Comparison of ENCODE assay signal across 12 cellular contexts in genomic region chr12:108633081-108633533, GRCh38. TPM values are rescaled to one million over a fixed set of nuclear protein-coding genes. Genes with fewer than 3 reads are reported as not detected.
A peak's percentile ranks its signal among the peaks of the same experiment; 100 is the strongest.
DNase-seq lines count a peak whose midpoint lies in the region; ATAC-seq and TF ChIP-seq lines count a peak whose summit lies in the region.
"Had no signal": no experiment of that assay in that cellular context is flagged by ENCODE, and none has a peak within 500 bp of the region (broad histone marks: within the 10 kb centered on the region; RNA-seq: fewer than 3 reads in every experiment).

No MANE protein-coding gene starts in this region.

- TF ChIP-seq POLR2A in NB4 (IDR thresholded peaks at IDR 0.05; ENCODE audit: extremely low read depth, insufficient read length), result no peak

- no peak for DNase-seq in GM06990 (ENCODE audit: extremely low read depth, insufficient read length)
- DNase-seq in NB4 (ENCODE audit: low read depth), result no peak
- no peak for DNase-seq in psoas muscle
- no peak for DNase-seq in COLO829 (ENCODE audit: low spot score)
- DNase-seq in GM10266 (ENCODE audit: extremely low spot score), result no peak
- no peak for DNase-seq in NCI-H526 (lab: John Stamatoyannopoulos, UW)
- DNase-seq: glutamatergic neuron, NCI-H1092 treated with DMSO at 0.1 percent for 48 hours had no signal

- ATAC-seq in psoas muscle (no peak), esophagus mucosa (no peak)

- peaks cover 79% of the 10 kb centered on the region for H3K4me1 Mint-ChIP-seq in dendritic cell treated with granulocyte-macrophage colony-stimulating factor and Interleukin-4, amounts not matched to agents 40 ng/mL and 50 ng/mL, for 4 days (ENCODE audit: low read depth)

- H3K27ac Mint-ChIP-seq in dendritic cell treated with granulocyte-macrophage colony-stimulating factor and Interleukin-4, amounts not matched to agents 40 ng/mL and 50 ng/mL, for 4 days, result peak overlapping the region; percentile 95

- H3K27me3 Mint-ChIP-seq in dendritic cell treated with granulocyte-macrophage colony-stimulating factor and Interleukin-4, amounts not matched to agents 40 ng/mL and 50 ng/mL, for 4 days, result no peaks in the 10 kb centered on the region

- intact Hi-C loops in dendritic cell treated with granulocyte-macrophage colony-stimulating factor and Interleukin-4, amounts not matched to agents 40 ng/mL and 50 ng/mL, for 4 days (cut with micrococcal nuclease), result loop anchor here (5.0 kb wide), 1 partner anchor 71 kb away; the partner anchor contains the start of genes ISCU and SART3
- intact Hi-C loops in psoas muscle (cut with DNase I), result no loop called here

- H3K36me3 ChIP-seq in GM06990 (ENCODE audit: control insufficient read depth, insufficient read depth, low read length) (peaks cover 2% of the 10 kb centered on the region), psoas muscle (ENCODE audit: insufficient read depth in 1 of 2, low read depth in 1 of 2) (no peaks in the 10 kb centered on the region)
- H3K36me3 ChIP-seq: cardiac muscle cell, ovary had no signal

- peaks cover 53% of the 10 kb centered on the region for H3K36me3 Mint-ChIP-seq in dendritic cell treated with granulocyte-macrophage colony-stimulating factor and Interleukin-4, amounts not matched to agents 40 ng/mL and 50 ng/mL, for 4 days (ENCODE audit: low read depth)

- 87 to 93% (median 91%) methylated on average over 7 of the region's 7 CpGs for WGBS in psoas muscle, 3 donors

- peaks cover 7% of the 10 kb centered on the region for H3K4me1 ChIP-seq in psoas muscle

- H3K4me3 ChIP-seq in GM06990 (replicated peaks; ENCODE audit: low read depth, low read length) (peak overlapping the region; percentile 42), NB4 (ENCODE audit: low read depth, low read length) (peak overlapping the region; percentile 45), psoas muscle (peak overlapping the region; percentile 38)
- H3K4me3 ChIP-seq: cardiac muscle cell, ovary had no signal

- no peak for TF ChIP-seq CTCF in GM06990 (IDR thresholded peaks at IDR 0.05; ENCODE audit: insufficient read depth, low read length, poor library complexity, severe bottlenecking)
- TF ChIP-seq CTCF in NB4 (IDR thresholded peaks at IDR 0.05; ENCODE audit: low read depth, low read length), result no peak
- TF ChIP-seq CTCF in psoas muscle (IDR thresholded peaks at IDR 0.05), result no peak
- no peak for TF ChIP-seq CTCF in GM10266 (IDR thresholded peaks at IDR 0.05; ENCODE audit: control insufficient read depth, insufficient read depth, low read depth, missing control alignments)

- H3K27ac ChIP-seq in psoas muscle, result no peak overlapping the region
- H3K27ac ChIP-seq: ovary had no signal

- H3K27me3 ChIP-seq in GM06990 (replicated peaks; ENCODE audit: control insufficient read depth, insufficient read depth, low read length) (no peaks in the 10 kb centered on the region), psoas muscle (ENCODE audit: insufficient read depth in 3 of 3, low read length in 2 of 3) (peaks cover 0 to 6% (median 0%) of the 10 kb centered on the region in 3 donors)
- H3K27me3 ChIP-seq: cardiac muscle cell, ovary had no signal

- no peaks in the 10 kb centered on the region for H3K9me3 Mint-ChIP-seq in dendritic cell treated with granulocyte-macrophage colony-stimulating factor and Interleukin-4, amounts not matched to agents 40 ng/mL and 50 ng/mL, for 4 days

- H3K4me3 Mint-ChIP-seq in dendritic cell treated with granulocyte-macrophage colony-stimulating factor and Interleukin-4, amounts not matched to agents 40 ng/mL and 50 ng/mL, for 4 days, result peak overlapping the region; percentile 89

- no peaks in the 10 kb centered on the region for H3K9me3 ChIP-seq in psoas muscle
- H3K9me3 ChIP-seq: ovary had no signal

RNA-seq across cellular contexts. Expression of gene SELPLG, which starts 0.6 kb away (rescaled TPM):
- total RNA-seq in psoas muscle (1 to 10 TPM; 1.5 to 2.3 (median 1.8) TPM), esophagus mucosa (0.76 TPM)
- polyA plus RNA-seq in psoas muscle, result 1 to 10 TPM in 2 of 3 donors, under 1 TPM in 1; 0.62 to 3.8 (median 1.2) TPM

RNA-seq across cellular contexts. Expression of gene TMEM119, which starts 35.2 kb away (rescaled TPM):
- total RNA-seq in psoas muscle (1 to 10 TPM in 2 of 4 donors, under 1 TPM in 2; 0.25 to 2.6 (median 0.68) TPM), esophagus mucosa (2.0 TPM)
- under 1 TPM; 0.31 to 0.99 (median 0.34) TPM for polyA plus RNA-seq in psoas muscle
